ENCODE assay signal across 28 cellular contexts in the genomic region with DNA sequence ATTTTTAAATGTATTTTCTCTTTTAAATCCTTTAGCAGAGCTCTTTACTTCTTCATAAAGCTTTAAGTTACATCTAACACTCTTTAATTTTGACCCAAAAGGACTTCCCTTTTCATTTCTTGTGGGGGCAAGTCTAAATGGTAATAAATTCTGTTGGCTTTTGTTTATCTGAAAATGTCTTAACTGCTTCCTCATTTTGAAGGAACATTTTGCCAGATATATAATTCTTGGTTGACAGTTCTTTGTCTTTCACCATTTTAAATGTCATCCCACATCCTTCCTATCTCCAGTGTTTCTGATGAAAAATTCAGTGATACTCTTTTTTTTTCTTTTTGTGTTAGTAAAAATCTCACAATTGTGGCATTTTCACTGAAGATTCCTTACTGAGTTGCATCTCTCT.
"Had no signal": no experiment of that assay in that cellular context is flagged by ENCODE, and none has a peak within 500 bp of the region (broad histone marks: within the 10 kb centered on the region; RNA-seq: fewer than 3 reads in every experiment).

No MANE protein-coding gene starts in this region.

- H3K4me3 ChIP-seq: ascending aorta, cardiac muscle cell, coronary artery, dorsolateral prefrontal cortex, gastroesophageal sphincter, hepatocyte, left ventricle myocardium inferior, lung, thoracic aorta, uterus had no signal

- DNase-seq: activated CD4-positive, alpha-beta memory T cell treated with anti-CD3 and anti-CD28 coated beads, Interleukin-2, amount 10 ng/mL, durations not matched to agents 7 days and 5 days; activated CD4-positive, alpha-beta T cell treated with anti-CD3 and anti-CD28 coated beads, Interleukin-2, amount 10 ng/mL, durations not matched to agents 7 days and 5 days; activated CD4-positive, CD25-positive, alpha-beta regulatory T cell treated with anti-CD3 and anti-CD28 coated beads, Interleukin-2, amount 50 U/mL, for 72 hours; activated CD8-positive, alpha-beta memory T cell treated with anti-CD3 and anti-CD28 coated beads, Interleukin-2, amount 50 U/mL, for 48 hours; activated gamma-delta T cell; activated naive CD4-positive, alpha-beta T cell treated with anti-CD3 and anti-CD28 coated beads, Interleukin-2, amount 10 ng/mL, durations not matched to agents 7 days and 5 days; activated naive CD8-positive, alpha-beta T cell treated with anti-CD3 and anti-CD28 coated beads, Interleukin-2, amount 10 ng/mL, durations not matched to agents 7 days and 5 days; activated T-cell treated with anti-CD3 and anti-CD28 coated beads, Interleukin-2, amount 50 U/mL, for 24 hours; cerebellar nuclear complex; dorsolateral prefrontal cortex; effector memory CD8-positive, alpha-beta T cell; erythroblast; islet precursor cell; left ventricle myocardium inferior; mesendoderm; posterior cingulate gyrus; right cardiac atrium; stimulated activated CD4-positive, alpha-beta T cell treated with anti-CD3 and anti-CD28 coated beads, Interleukin-15, amount 100 ng/mL, for 24 hours; stimulated activated CD4-positive, alpha-beta T cell treated with anti-CD3 and anti-CD28 coated beads, Interleukin-2, amount 100 ng/mL, for 24 hours; trophoblast cell; uterus had no signal
